ENCODE assay signal across 9 cellular contexts in genomic region chr1:72284084-72284397, GRCh38. TPM values are rescaled to one million over a fixed set of nuclear protein-coding genes. Genes with fewer than 3 reads are reported as not detected.
DNase-seq lines count a peak whose midpoint lies in the region; ATAC-seq, FAIRE-seq and TF ChIP-seq lines count a peak whose summit lies in the region.
"Had no signal": no experiment of that assay in that cellular context is flagged by ENCODE, and none has a peak within 500 bp of the region (broad histone marks: within the 10 kb centered on the region; RNA-seq: fewer than 3 reads in every experiment).

No MANE protein-coding gene starts in this region.

- peak overlapping the region; percentile 97 for H3K27ac ChIP-seq in ACC112 (ENCODE audit: low read depth, low read length)

- intact Hi-C loops in activated naive CD4-positive, alpha-beta T cell treated with anti-CD3 and anti-CD28 coated beads for 36 hours (cut with micrococcal nuclease) = loop anchor here (1.0 to 5.0 kb wide), 4 partner anchors 101 to 1914 kb away; partner anchors contain the start of genes CTH, FPGT, LRRIQ3 and ZRANB2

- H3K36me3 ChIP-seq in ACC112 (ENCODE audit: insufficient read depth, low read length) (no peaks in the 10 kb centered on the region), bronchial epithelial cell (ENCODE audit: control insufficient read depth, insufficient read depth, low read length) (no peaks in the 10 kb centered on the region)

- H3K4me1 ChIP-seq in ACC112 (ENCODE audit: control insufficient read depth, insufficient read depth, low read length, unreplicated experiment) = peaks cover 36% of the 10 kb centered on the region

- TF ChIP-seq CTCF in bronchial epithelial cell (IDR thresholded peaks at IDR 0.05; ENCODE audit: insufficient read depth, low read length, severe bottlenecking) = no peak

- ATAC-seq in GM18870 (IDR thresholded peaks at IDR 0.05; ENCODE audit: unreplicated experiment) = no peak
- ATAC-seq in HG02938 (IDR thresholded peaks at IDR 0.05; ENCODE audit: unreplicated experiment) = no peak

- H3K9me3 Mint-ChIP-seq in activated naive CD4-positive, alpha-beta T cell treated with anti-CD3 and anti-CD28 coated beads for 36 hours = no peaks in the 10 kb centered on the region
- H3K9me3 Mint-ChIP-seq: naive B cell had no signal

- peak overlapping the region; percentile 86 for H3K4me3 ChIP-seq in ACC112 (ENCODE audit: low read depth, low read length)
- H3K4me3 ChIP-seq in bronchial epithelial cell (ENCODE audit: low read depth, low read length) = peak overlapping the region; percentile 76

- peak overlapping the region; percentile 88 for H2AFZ ChIP-seq in ACC112 (ENCODE audit: low read length, unreplicated experiment)

- H3K4me3 Mint-ChIP-seq in activated naive CD4-positive, alpha-beta T cell treated with anti-CD3 and anti-CD28 coated beads for 36 hours = no peak overlapping the region
- H3K4me3 Mint-ChIP-seq: naive B cell had no signal

- H3K4me1 Mint-ChIP-seq in activated naive CD4-positive, alpha-beta T cell treated with anti-CD3 and anti-CD28 coated beads for 36 hours (ENCODE audit: low read depth) = peaks cover 15% of the 10 kb centered on the region

- DNase-seq in HS-27A (ENCODE audit: low read depth) (peak; percentile 42), bronchial epithelial cell (ENCODE audit: low read depth) (peak; percentile 27), midbrain (lab: John Stamatoyannopoulos, UW) (peak; percentile 86), AG08395 (ENCODE audit: low spot score) (no peak)
- DNase-seq in activated naive CD4-positive, alpha-beta T cell treated with anti-CD3 and anti-CD28 coated beads for 36 hours = no peak

- FAIRE-seq in bronchial epithelial cell (lab: Jason Lieb, UNC) = no peak

- H3K36me3 Mint-ChIP-seq in activated naive CD4-positive, alpha-beta T cell treated with anti-CD3 and anti-CD28 coated beads for 36 hours (ENCODE audit: low read depth) = no peaks in the 10 kb centered on the region
- H3K36me3 Mint-ChIP-seq: naive B cell had no signal

- H3K27me3 Mint-ChIP-seq in activated naive CD4-positive, alpha-beta T cell treated with anti-CD3 and anti-CD28 coated beads for 36 hours (ENCODE audit: low read depth) = peaks cover 31% of the 10 kb centered on the region

- peaks cover 20% of the 10 kb centered on the region for H3K79me2 ChIP-seq in ACC112 (ENCODE audit: control insufficient read depth, insufficient read depth, low read length, unreplicated experiment)

- CTCF ChIA-PET in activated naive CD4-positive, alpha-beta T cell treated with anti-CD3 and anti-CD28 coated beads for 36 hours (lab: Charles Lee) = no interaction called here

- H3K27ac Mint-ChIP-seq in activated naive CD4-positive, alpha-beta T cell treated with anti-CD3 and anti-CD28 coated beads for 36 hours = no peak overlapping the region
- H3K27ac Mint-ChIP-seq: naive B cell had no signal

- H3K27me3 ChIP-seq in ACC112 (ENCODE audit: insufficient read depth, low read length) (no peaks in the 10 kb centered on the region), bronchial epithelial cell (ENCODE audit: control insufficient read depth, insufficient read depth, low read length) (peaks cover 5% of the 10 kb centered on the region)

RNA-seq across cellular contexts. Expression of gene NEGR1, which starts 1.7 kb away (rescaled TPM):
- 0.13 and 0.26 TPM in 2 replicates for total RNA-seq in bronchial epithelial cell
- not detected for total RNA-seq in activated naive CD4-positive, alpha-beta T cell treated with anti-CD3 and anti-CD28 coated beads for 36 hours

Comparison
In these comparisons a context has a peak if more than half of its experiments do, and no peak if none do; other contexts are left out.
1. DNase-seq: peak in HS-27A (single experiment), bronchial epithelial cell (single experiment) and midbrain (single experiment); none in AG08395 (single experiment) and activated naive CD4-positive, alpha-beta T cell treated with anti-CD3 and anti-CD28 coated beads for 36 hours (single experiment).